10 cellular contexts compared by ENCODE assay signal in genomic region chr19:55248166-55248675, GRCh38. TPM values are rescaled to one million over a fixed set of nuclear protein-coding genes. Genes with fewer than 3 reads are reported as not detected.
DNase-seq lines count a peak whose midpoint lies in the region; ATAC-seq, FAIRE-seq and TF ChIP-seq lines count a peak whose summit lies in the region.
"Had no signal": no experiment of that assay in that cellular context is flagged by ENCODE, and none has a peak within 500 bp of the region (broad histone marks: within the 10 kb centered on the region; RNA-seq: fewer than 3 reads in every experiment).

No MANE protein-coding gene starts in this region.

- H4K20me1 ChIP-seq in GM12878 (ENCODE audit: control insufficient read depth, insufficient read depth): peaks cover 3% of the 10 kb centered on the region; the same call in 1 of the 2 replicates
- H4K20me1 ChIP-seq in osteoblast (ENCODE audit: insufficient read depth, low read length): peaks cover 72% of the 10 kb centered on the region

- no peak for DNase-seq in activated naive CD4-positive, alpha-beta T cell treated with anti-CD3 and anti-CD28 coated beads for 36 hours
- no peak for DNase-seq in activated naive CD4-positive, alpha-beta T cell treated with Interleukin-2 at 50 U/mL for 16 hours
- DNase-seq in GM12878 (ENCODE audit: low read depth, low spot score): no peak
- DNase-seq in osteoblast (ENCODE audit: insufficient read length, low spot score, missing footprints): peak; percentile 69
- DNase-seq in kidney: no peak
- DNase-seq: NCI-H1092 treated with DMSO at 0.1 percent for 48 hours, NCI-H510A treated with DMSO at 0.1 percent for 48 hours had no signal

- no TSS peak for BruUV-seq in GM12878 (replicated peaks; lab: Mats Ljungman, UMichigan)

- TF ChIP-seq CTCF in GM12878 (IDR thresholded peaks at IDR 0.05 in 2 of 3, conservative IDR thresholded peaks at IDR 0.05 in 1 of 3; ENCODE audit: control insufficient read depth in 2 of 3, extremely low read depth in 1 of 3, insufficient read depth in 1 of 3, low read depth in 3 of 3, low read length in 3 of 3): no peak
- no peak for TF ChIP-seq CTCF in osteoblast (IDR thresholded peaks at IDR 0.05; ENCODE audit: extremely low read depth, low read depth, low read length)
- TF ChIP-seq CTCF in kidney (IDR thresholded peaks at IDR 0.05; ENCODE audit: borderline replicate concordance, extremely low read depth, insufficient read depth): no peak

- no peak for ATAC-seq in GM12878
- no peak for ATAC-seq in HG03196 (IDR thresholded peaks at IDR 0.05; ENCODE audit: unreplicated experiment)

- FAIRE-seq in GM12878 (lab: Jason Lieb, UNC) (no peak), kidney (lab: Jason Lieb, UNC) (no peak)

- H3K36me3 ChIP-seq in GM12878 (ENCODE audit: control insufficient read depth in 2 of 2, insufficient read depth in 2 of 2, low read length in 1 of 2): peaks cover 19 to 52% of the 10 kb centered on the region in 2 experiments
- H3K36me3 ChIP-seq in osteoblast (ENCODE audit: insufficient read depth, low read length): peaks cover 28% of the 10 kb centered on the region
- H3K36me3 ChIP-seq in kidney (ENCODE audit: control insufficient read depth in 1 of 2, insufficient read depth in 2 of 2, low read length in 2 of 2): peaks cover 20 to 23% of the 10 kb centered on the region in 2 donors

- H3K9ac ChIP-seq in GM12878 (ENCODE audit: control insufficient read depth, insufficient read depth, low read length) (no peak overlapping the region), kidney (ENCODE audit: low read length in 2 of 2) (no peak overlapping the region)

- H3K9me3 Mint-ChIP-seq in activated naive CD4-positive, alpha-beta T cell treated with anti-CD3 and anti-CD28 coated beads for 36 hours: no peaks in the 10 kb centered on the region

- no peak overlapping the region for H3K4me3 Mint-ChIP-seq in activated naive CD4-positive, alpha-beta T cell treated with anti-CD3 and anti-CD28 coated beads for 36 hours

- no peak overlapping the region for H3K27ac ChIP-seq in GM12878 (ENCODE audit: control insufficient read depth, insufficient read depth)
- no peak overlapping the region for H3K27ac ChIP-seq in osteoblast (ENCODE audit: low read depth, low read length)
- no peak overlapping the region for H3K27ac ChIP-seq in kidney (ENCODE audit: low read depth in 2 of 2, low read length in 2 of 2)
- H3K27ac ChIP-seq: VCaP had no signal

- H3K27me3 Mint-ChIP-seq in activated naive CD4-positive, alpha-beta T cell treated with anti-CD3 and anti-CD28 coated beads for 36 hours (ENCODE audit: low read depth): no peaks in the 10 kb centered on the region

- H3K4me3 ChIP-seq in GM12878 (no peak overlapping the region), osteoblast (ENCODE audit: insufficient read depth, low read length) (no peak overlapping the region), kidney (ENCODE audit: low read length in 2 of 2) (no peak overlapping the region)
- H3K4me3 ChIP-seq: skin epidermis had no signal

- in situ Hi-C loops in GM12878 (cut with MboI): no loop called here

- H3K4me1 ChIP-seq in GM12878 (ENCODE audit: control insufficient read depth, insufficient read depth, low read length): peaks cover 20% of the 10 kb centered on the region
- peaks cover 5% of the 10 kb centered on the region for H3K4me1 ChIP-seq in osteoblast (ENCODE audit: insufficient read depth, low read length)
- peaks cover 0 to 4% of the 10 kb centered on the region in 2 donors for H3K4me1 ChIP-seq in kidney (ENCODE audit: control insufficient read depth in 1 of 2, insufficient read depth in 1 of 2, low read depth in 1 of 2, low read length in 2 of 2)

- H3K4me2 ChIP-seq in GM12878 (ENCODE audit: control insufficient read depth, insufficient read depth) (no peak overlapping the region), osteoblast (ENCODE audit: insufficient read depth, low read length) (no peak overlapping the region)

- SMC1A ChIA-PET in GM12878 (lab: Charles Lee; ENCODE audit: uncharacterized antibody, unreplicated experiment): interaction anchor here (1.0 kb wide), 1 partner anchor 11 kb away, joined by 3 read pairs; no protein-coding TSS in a partner anchor

- H2AFZ ChIP-seq in GM12878 (ENCODE audit: control insufficient read depth, low read depth, low read length) (no peak overlapping the region), osteoblast (ENCODE audit: low read length) (no peak overlapping the region)

- RAD21 ChIA-PET in GM12878 (lab: Charles Lee; ENCODE audit: unreplicated experiment): no interaction called here

- TF ChIP-seq RAD21 in GM12878 (IDR thresholded peaks at IDR 0.05; ENCODE audit: insufficient read depth, low read depth, low read length): no peak

- peaks cover 54% of the 10 kb centered on the region for H3K79me2 ChIP-seq in GM12878 (ENCODE audit: control insufficient read depth, insufficient read depth, low read length)
- H3K79me2 ChIP-seq in osteoblast (ENCODE audit: insufficient read depth, low read length): peaks cover 81% of the 10 kb centered on the region

- peak overlapping the region; percentile 18 for H3K27ac Mint-ChIP-seq in activated naive CD4-positive, alpha-beta T cell treated with anti-CD3 and anti-CD28 coated beads for 36 hours

- peaks cover 42% of the 10 kb centered on the region for H3K4me1 Mint-ChIP-seq in activated naive CD4-positive, alpha-beta T cell treated with anti-CD3 and anti-CD28 coated beads for 36 hours (ENCODE audit: low read depth)

- WGBS in GM12878 (ENCODE audit: insufficient coverage, insufficient replicate concordance, low lambda C conversion rate, missing lambda C conversion rate): 91% methylated on average over 10 of the region's 10 CpGs

- POLR2A ChIA-PET in GM12878 (lab: Charles Lee): interaction anchor here (1.7 kb wide), 1 partner anchor 136 kb away, joined by 3 read pairs; the partner anchor contains the start of gene TMEM238

- H3K9me3 ChIP-seq in GM12878 (replicated peaks; ENCODE audit: control insufficient read depth, insufficient read depth, low read length): no peaks in the 10 kb centered on the region
- no peaks in the 10 kb centered on the region for H3K9me3 ChIP-seq in osteoblast (ENCODE audit: low read depth, low read length)
- no peaks in the 10 kb centered on the region for H3K9me3 ChIP-seq in kidney (ENCODE audit: control insufficient read depth in 1 of 2, low read length in 2 of 2)

- no peak for TF ChIP-seq EP300 in GM12878 (IDR thresholded peaks at IDR 0.05; ENCODE audit: borderline replicate concordance in 1 of 2, control insufficient read depth in 1 of 2, low read depth in 2 of 2, low read length in 2 of 2)

- TF ChIP-seq POLR2A in GM12878 (IDR thresholded peaks at IDR 0.05; ENCODE audit: low read depth, low read length): no peak

- H3K27me3 ChIP-seq in GM12878 (replicated peaks in 1 of 2; ENCODE audit: control insufficient read depth in 2 of 2, insufficient read depth in 2 of 2, low read length in 1 of 2) (no peaks in the 10 kb centered on the region), osteoblast (ENCODE audit: insufficient read depth, low read length) (no peaks in the 10 kb centered on the region)

- CTCF ChIA-PET in activated naive CD4-positive, alpha-beta T cell treated with anti-CD3 and anti-CD28 coated beads for 36 hours (lab: Charles Lee): no interaction called here
- CTCF ChIA-PET in GM12878 (lab: Yijun Ruan, JAX): interaction anchor here (1.0 kb wide), 1 partner anchor 43 kb away, joined by 3 read pairs; no protein-coding TSS in a partner anchor

- intact Hi-C loops in activated naive CD4-positive, alpha-beta T cell treated with anti-CD3 and anti-CD28 coated beads for 36 hours (cut with micrococcal nuclease): no loop called here
- intact Hi-C loops in GM12878 (cut with micrococcal nuclease; ENCODE audit: unreplicated experiment) (no loop called here), kidney (cut with DNase I) (no loop called here)

- H3K36me3 Mint-ChIP-seq in activated naive CD4-positive, alpha-beta T cell treated with anti-CD3 and anti-CD28 coated beads for 36 hours (ENCODE audit: low read depth): peaks cover 36% of the 10 kb centered on the region

RNA-seq across cellular contexts. Expression of gene PPP6R1, which starts 10.6 kb away (rescaled TPM):
- 100 to 1,000 TPM; 166 to 174 TPM for total RNA-seq in activated naive CD4-positive, alpha-beta T cell treated with anti-CD3 and anti-CD28 coated beads for 36 hours
- total RNA-seq in GM12878 (2013; cell fraction: nucleolus; rRNA removed): 99.3 and 130 TPM in 2 replicates
- total RNA-seq in GM12878 (2014; rRNA removed) (73.8 and 83.4 TPM in 2 replicates), GM12878 (2014; rRNA removed; fragmentation: Illumina TruSeq; extraction: Trizol) (47.4 and 50.0 TPM in 2 replicates), GM12878 (2021) (160 and 173 TPM in 2 replicates), osteoblast (27.1 and 32.6 TPM in 2 replicates), kidney (61.6 TPM)
- polyA plus RNA-seq in GM12878 (2011; ENCODE audit: low read depth): 35.7 TPM
- polyA plus RNA-seq in GM12878 (2011; rRNA removed) (37.2 and 73.6 TPM in 2 replicates), GM12878 (2014; fragmentation: Illumina TruSeq; extraction: Trizol) (16.9 and 43.7 TPM in 2 replicates), GM12878 (2014; fragmentation: Nextera tagmentation; extraction: Ambion mirVana) (1 to 10 TPM in 1 of 2 experiments, under 1 TPM in 1; 0.80 to 2.5 TPM), GM12878 (2014; rRNA removed) (108 and 126 TPM in 2 replicates), GM12878 (2016; fragmentation: Nextera tagmentation; extraction: Ambion mirVana) (10 to 100 TPM; 60.8 to 66.7 TPM), kidney (ENCODE audit: insufficient read depth, low read depth, low replicate concordance) (30.6 TPM)
- polyA plus RNA-seq in GM12878 (2011; cell fraction: cytosol; rRNA removed): 92.0 and 109 TPM in 2 replicates
- 124 and 172 TPM in 2 replicates for polyA plus RNA-seq in GM12878 (2011; cell fraction: nucleus; rRNA removed)
- polyA plus RNA-seq in GM12878 (2012): 71.5 and 76.1 TPM in 2 replicates
- 109 and 168 TPM in 2 replicates for polyA minus RNA-seq in GM12878 (2011; rRNA and poly(A)+ RNA removed)
- 62.1 and 83.7 TPM in 2 replicates for polyA minus RNA-seq in GM12878 (2011; cell fraction: cytosol; rRNA and poly(A)+ RNA removed)
- 48.7 and 69.7 TPM in 2 replicates for polyA minus RNA-seq in GM12878 (2011; cell fraction: nucleus; rRNA and poly(A)+ RNA removed)

RNA-seq across cellular contexts. Expression of gene TMEM86B, which starts 19.7 kb away (rescaled TPM):
- 1 to 10 TPM; 6.1 to 6.8 TPM for total RNA-seq in activated naive CD4-positive, alpha-beta T cell treated with anti-CD3 and anti-CD28 coated beads for 36 hours
- total RNA-seq in GM12878 (2013; cell fraction: nucleolus; rRNA removed): 14.6 and 18.3 TPM in 2 replicates
- 3.4 and 3.8 TPM in 2 replicates for total RNA-seq in GM12878 (2014; rRNA removed)
- total RNA-seq in GM12878 (2014; rRNA removed; fragmentation: Illumina TruSeq; extraction: Trizol): 1.1 and 1.6 TPM in 2 replicates
- 6.6 and 8.3 TPM in 2 replicates for total RNA-seq in GM12878 (2021)
- 1.9 TPM for polyA plus RNA-seq in GM12878 (2011; ENCODE audit: low read depth)
- polyA plus RNA-seq in GM12878 (2011; rRNA removed): 0.49 and 1.5 TPM in 2 replicates
- polyA plus RNA-seq in GM12878 (2011; cell fraction: cytosol; rRNA removed): 2.8 and 4.8 TPM in 2 replicates
- 25.0 and 32.6 TPM in 2 replicates for polyA plus RNA-seq in GM12878 (2011; cell fraction: nucleus; rRNA removed)
- 3.7 and 4.3 TPM in 2 replicates for polyA plus RNA-seq in GM12878 (2012)
- polyA plus RNA-seq in GM12878 (2014; fragmentation: Illumina TruSeq; extraction: Trizol): 0.70 and 1.8 TPM in 2 replicates
- polyA plus RNA-seq in GM12878 (2014; fragmentation: Nextera tagmentation; extraction: Ambion mirVana): 1 to 10 TPM in 1 of 2 experiments, under 1 TPM in 1; 0.26 to 1.2 TPM
- 9.1 and 10.6 TPM in 2 replicates for polyA plus RNA-seq in GM12878 (2014; rRNA removed)
- polyA plus RNA-seq in GM12878 (2016; fragmentation: Nextera tagmentation; extraction: Ambion mirVana): 1 to 10 TPM; 1.7 to 1.9 TPM
- 1.4 and 4.0 TPM in 2 replicates for polyA minus RNA-seq in GM12878 (2011; rRNA and poly(A)+ RNA removed)
- polyA minus RNA-seq in GM12878 (2011; cell fraction: cytosol; rRNA and poly(A)+ RNA removed): not detected in 2 replicates
- 3.9 and 9.2 TPM in 2 replicates for polyA minus RNA-seq in GM12878 (2011; cell fraction: nucleus; rRNA and poly(A)+ RNA removed)
- total RNA-seq in osteoblast: 1.5 and 2.5 TPM in 2 replicates
- total RNA-seq in kidney: 3.3 TPM
- 4.6 TPM for polyA plus RNA-seq in kidney (ENCODE audit: insufficient read depth, low read depth, low replicate concordance)

RNA-seq across cellular contexts. Expression of gene HSPBP1, which starts 31.7 kb away (rescaled TPM):
- 10 to 100 TPM; 44.3 to 45.0 TPM for total RNA-seq in activated naive CD4-positive, alpha-beta T cell treated with anti-CD3 and anti-CD28 coated beads for 36 hours
- 1.9 and 4.7 TPM in 2 replicates for total RNA-seq in GM12878 (2013; cell fraction: nucleolus; rRNA removed)
- 21.4 and 31.5 TPM in 2 replicates for total RNA-seq in GM12878 (2014; rRNA removed)
- total RNA-seq in GM12878 (2014; rRNA removed; fragmentation: Illumina TruSeq; extraction: Trizol): 11.9 and 12.3 TPM in 2 replicates
- 35.5 and 35.9 TPM in 2 replicates for total RNA-seq in GM12878 (2021)
- 5.7 TPM for polyA plus RNA-seq in GM12878 (2011; ENCODE audit: low read depth)
- 6.3 and 18.3 TPM in 2 replicates for polyA plus RNA-seq in GM12878 (2011; rRNA removed)
- 30.5 and 53.0 TPM in 2 replicates for polyA plus RNA-seq in GM12878 (2011; cell fraction: cytosol; rRNA removed)
- polyA plus RNA-seq in GM12878 (2011; cell fraction: nucleus; rRNA removed): 26.1 and 41.3 TPM in 2 replicates
- 12.6 and 15.9 TPM in 2 replicates for polyA plus RNA-seq in GM12878 (2012)
- polyA plus RNA-seq in GM12878 (2014; fragmentation: Illumina TruSeq; extraction: Trizol): 1.2 and 7.2 TPM in 2 replicates
- polyA plus RNA-seq in GM12878 (2014; fragmentation: Nextera tagmentation; extraction: Ambion mirVana): 1 to 10 TPM in 1 of 2 experiments, under 1 TPM in 1; 0.18 to 1.3 TPM
- 27.7 and 39.0 TPM in 2 replicates for polyA plus RNA-seq in GM12878 (2014; rRNA removed)
- polyA plus RNA-seq in GM12878 (2016; fragmentation: Nextera tagmentation; extraction: Ambion mirVana): 10 to 100 TPM; 77.0 to 83.3 TPM
- 8.8 and 15.3 TPM in 2 replicates for polyA minus RNA-seq in GM12878 (2011; rRNA and poly(A)+ RNA removed)
- 16.3 and 19.3 TPM in 2 replicates for polyA minus RNA-seq in GM12878 (2011; cell fraction: cytosol; rRNA and poly(A)+ RNA removed)
- 2.8 and 8.1 TPM in 2 replicates for polyA minus RNA-seq in GM12878 (2011; cell fraction: nucleus; rRNA and poly(A)+ RNA removed)
- total RNA-seq in osteoblast: 20.6 and 26.4 TPM in 2 replicates
- total RNA-seq in kidney: 37.6 TPM
- 55.9 TPM for polyA plus RNA-seq in kidney (ENCODE audit: insufficient read depth, low read depth, low replicate concordance)

RNA-seq across cellular contexts. Expression of gene BRSK1, which starts 35.6 kb away (rescaled TPM):
- 1 to 10 TPM; 1.4 to 2.2 TPM for total RNA-seq in activated naive CD4-positive, alpha-beta T cell treated with anti-CD3 and anti-CD28 coated beads for 36 hours
- total RNA-seq in GM12878 (2013; cell fraction: nucleolus; rRNA removed): 2.4 TPM in 1 of 2 replicates, not detected in the other
- 0.23 TPM in 1 of 2 replicates, not detected in the other for total RNA-seq in GM12878 (2014; rRNA removed)
- total RNA-seq in GM12878 (2014; rRNA removed; fragmentation: Illumina TruSeq; extraction: Trizol): not detected in 2 replicates
- 0.33 and 0.53 TPM in 2 replicates for total RNA-seq in GM12878 (2021)
- polyA plus RNA-seq in GM12878 (2011; ENCODE audit: low read depth): not detected
- 0.43 and 0.76 TPM in 2 replicates for polyA plus RNA-seq in GM12878 (2011; rRNA removed)
- polyA plus RNA-seq in GM12878 (2011; cell fraction: cytosol; rRNA removed): 0.67 and 0.70 TPM in 2 replicates
- polyA plus RNA-seq in GM12878 (2011; cell fraction: nucleus; rRNA removed): 6.2 and 6.7 TPM in 2 replicates
- 0.67 and 0.88 TPM in 2 replicates for polyA plus RNA-seq in GM12878 (2012)
- 0.03 TPM in 1 of 2 replicates, not detected in the other for polyA plus RNA-seq in GM12878 (2014; fragmentation: Illumina TruSeq; extraction: Trizol)
- not detected for polyA plus RNA-seq in GM12878 (2014; fragmentation: Nextera tagmentation; extraction: Ambion mirVana)
- 0.26 TPM in 1 of 2 replicates, not detected in the other for polyA plus RNA-seq in GM12878 (2014; rRNA removed)
- under 1 TPM in 1 of 2 experiments, not detected in 1; 0.25 TPM for polyA plus RNA-seq in GM12878 (2016; fragmentation: Nextera tagmentation; extraction: Ambion mirVana)
- 0.37 and 0.62 TPM in 2 replicates for polyA minus RNA-seq in GM12878 (2011; rRNA and poly(A)+ RNA removed)
- polyA minus RNA-seq in GM12878 (2011; cell fraction: cytosol; rRNA and poly(A)+ RNA removed): not detected in 2 replicates
- 1.6 and 1.9 TPM in 2 replicates for polyA minus RNA-seq in GM12878 (2011; cell fraction: nucleus; rRNA and poly(A)+ RNA removed)
- total RNA-seq in osteoblast: 1.8 and 4.0 TPM in 2 replicates
- 6.5 TPM for total RNA-seq in kidney
- 1.4 TPM for polyA plus RNA-seq in kidney (ENCODE audit: insufficient read depth, low read depth, low replicate concordance)

RNA-seq across cellular contexts. Expression of gene PTPRH, which starts 38.9 kb away (rescaled TPM):
- total RNA-seq in activated naive CD4-positive, alpha-beta T cell treated with anti-CD3 and anti-CD28 coated beads for 36 hours: not detected
- total RNA-seq in GM12878 (2013; cell fraction: nucleolus; rRNA removed): not detected in 2 replicates
- not detected in 2 replicates for total RNA-seq in GM12878 (2014; rRNA removed)
- not detected in 2 replicates for total RNA-seq in GM12878 (2014; rRNA removed; fragmentation: Illumina TruSeq; extraction: Trizol)
- total RNA-seq in GM12878 (2021): 0.08 and 0.13 TPM in 2 replicates
- not detected for polyA plus RNA-seq in GM12878 (2011; ENCODE audit: low read depth)
- not detected in 2 replicates for polyA plus RNA-seq in GM12878 (2011; rRNA removed)
- polyA plus RNA-seq in GM12878 (2011; cell fraction: cytosol; rRNA removed): 0.01 TPM in 1 of 2 replicates, not detected in the other
- polyA plus RNA-seq in GM12878 (2011; cell fraction: nucleus; rRNA removed): not detected in 2 replicates
- 0.13 TPM in 1 of 2 replicates, not detected in the other for polyA plus RNA-seq in GM12878 (2012)
- not detected in 2 replicates for polyA plus RNA-seq in GM12878 (2014; fragmentation: Illumina TruSeq; extraction: Trizol)
- polyA plus RNA-seq in GM12878 (2014; fragmentation: Nextera tagmentation; extraction: Ambion mirVana): not detected
- not detected in 2 replicates for polyA plus RNA-seq in GM12878 (2014; rRNA removed)
- not detected for polyA plus RNA-seq in GM12878 (2016; fragmentation: Nextera tagmentation; extraction: Ambion mirVana)
- polyA minus RNA-seq in GM12878 (2011; rRNA and poly(A)+ RNA removed): not detected in 2 replicates
- 0.31 and 0.40 TPM in 2 replicates for polyA minus RNA-seq in GM12878 (2011; cell fraction: cytosol; rRNA and poly(A)+ RNA removed)
- polyA minus RNA-seq in GM12878 (2011; cell fraction: nucleus; rRNA and poly(A)+ RNA removed): not detected in 2 replicates
- 0.88 and 1.1 TPM in 2 replicates for total RNA-seq in osteoblast
- 2.8 TPM for total RNA-seq in kidney
- not detected for polyA plus RNA-seq in kidney (ENCODE audit: insufficient read depth, low read depth, low replicate concordance)
